ENCODE assay signal across 1 cellular context in genomic region chr16:12293913-12294312, GRCh38.
TF ChIP-seq lines count a peak whose summit lies in the region.

No MANE protein-coding gene starts in this region.

TF ChIP-seq in HepG2, 621 proteins besides CTCF, POLR2A, EP300 and RAD21 (continued from another document):
- TF ChIP-seq USF2 (IDR thresholded peaks at IDR 0.05; ENCODE audit: low read depth, low read length) (no peak), USF2 (CRISPR knock-in tag; IDR thresholded peaks at IDR 0.05; ENCODE audit: borderline replicate concordance) (peak; percentile 45; the same call in 1 of the 2 replicates), HOMEZ (CRISPR knock-in tag; IDR thresholded peaks at IDR 0.05; ENCODE audit: low read depth) (peak; percentile 14; the same call in 1 of the 2 replicates), TEAD3 (CRISPR knock-in tag; optimal IDR thresholded peaks at IDR 0.05; ENCODE audit: borderline replicate concordance) (peak; percentile 73), ZNF782 (CRISPR knock-in tag; IDR thresholded peaks at IDR 0.05; ENCODE audit: borderline replicate concordance) (no peak), SP4 (CRISPR knock-in tag; IDR thresholded peaks at IDR 0.05) (peak; percentile 2; the same call in 1 of the 2 replicates), ZMYM4 (CRISPR knock-in tag; IDR thresholded peaks at IDR 0.05) (peak; percentile 52; the same call in 1 of the 2 replicates), ZNF772 (CRISPR knock-in tag; IDR thresholded peaks at IDR 0.05) (no peak), HDAC2 (CRISPR knock-in tag; IDR thresholded peaks at IDR 0.05) (0 out of 2 replicates have a peak, but pooled peaks have one; percentile 29), MAX (IDR thresholded peaks at IDR 0.05) (peak; percentile 15; the same call in 1 of the 2 replicates), SALL1 (CRISPR knock-in tag; IDR thresholded peaks at IDR 0.05) (0 out of 2 replicates have a peak, but pooled peaks have one; percentile 23), KLF11 (CRISPR knock-in tag; IDR thresholded peaks at IDR 0.05) (no peak)
TF ChIP-seq in HepG2: peak in this region for 11.
